Comparison of ENCODE assay signal across 1 cellular context in genomic region chr6:157106487-157106886, GRCh38.
TF ChIP-seq lines count a peak whose summit lies in the region.

No MANE protein-coding gene starts in this region.

TF ChIP-seq in WTC11, 78 proteins besides CTCF, POLR2A, EP300 and RAD21 (continued from another document):
- TF ChIP-seq E2F4 (CRISPR knock-in tag; IDR thresholded peaks at IDR 0.05; ENCODE audit: borderline replicate concordance, low read depth): no peak
- no peak for TF ChIP-seq NFYB (CRISPR knock-in tag; conservative IDR thresholded peaks at IDR 0.05; ENCODE audit: low read depth)
- no peak for TF ChIP-seq ZSCAN18 (CRISPR knock-in tag; IDR thresholded peaks at IDR 0.05)
- TF ChIP-seq ATF2 (CRISPR knock-in tag; IDR thresholded peaks at IDR 0.05; ENCODE audit: borderline replicate concordance, low read depth): no peak
- TF ChIP-seq ZNF425 (CRISPR knock-in tag; conservative IDR thresholded peaks at IDR 0.05): no peak
